ENCODE assay signal across 11 cellular contexts in genomic region chr3:46628980-46629379, GRCh38. TPM values are rescaled to one million over a fixed set of nuclear protein-coding genes. Genes with fewer than 3 reads are reported as not detected.
A peak's percentile ranks its signal among the peaks of the same experiment; 100 is the strongest.
DNase-seq lines count a peak whose midpoint lies in the region; ATAC-seq and TF ChIP-seq lines count a peak whose summit lies in the region.
"Had no signal": no experiment of that assay in that cellular context is flagged by ENCODE, and none has a peak within 500 bp of the region (broad histone marks: within the 10 kb centered on the region; RNA-seq: fewer than 3 reads in every experiment).

No MANE protein-coding gene starts in this region.

- peak in 1 of 7 experiments; percentile 45 for DNase-seq in CD8-positive, alpha-beta T cell
- DNase-seq in RPMI7951 (ENCODE audit: low read depth) (peak; percentile 27), heart right ventricle (no peak), progenitor cell of endocrine pancreas (ENCODE audit: low spot score, unreplicated experiment) (no peak), NCI-H2029 treated with DMSO at 0.1 percent for 48 hours (lab: John Stamatoyannopoulos, UW) (no peak), DMS114 treated with DMSO at 0.1 percent for 48 hours (lab: John Stamatoyannopoulos, UW; ENCODE audit: unreplicated experiment) (no peak)
- DNase-seq: activated CD8-positive, alpha-beta memory T cell treated with anti-CD3 and anti-CD28 coated beads for 24 hours; NCI-H345 had no signal

- no peaks in the 10 kb centered on the region for H3K27me3 ChIP-seq in CD8-positive, alpha-beta T cell (ENCODE audit: insufficient read depth, low read length)
- H3K27me3 ChIP-seq in heart right ventricle = no peaks in the 10 kb centered on the region

- CTCF ChIA-PET in CD8-positive, alpha-beta T cell (lab: Charles Lee) = interaction anchor here (0.7 to 5.1 kb wide), 17 partner anchors 9 to 757 kb away, joined by 3 to 138 read pairs (median 4); partner anchors contain the start of gene FAM240A

- H3K4me1 ChIP-seq in CD8-positive, alpha-beta T cell (ENCODE audit: insufficient read depth, low read length) = peaks cover 12% of the 10 kb centered on the region
- H3K4me1 ChIP-seq in heart right ventricle = peaks cover 0 to 26% (median 7%) of the 10 kb centered on the region in 9 donors

- H3K27me3 Mint-ChIP-seq in CD8-positive, alpha-beta T cell (ENCODE audit: low read depth) = peaks cover 4% of the 10 kb centered on the region
- peaks cover 10% of the 10 kb centered on the region for H3K27me3 Mint-ChIP-seq in progenitor cell of endocrine pancreas

- no peak overlapping the region for H3K27ac ChIP-seq in CD8-positive, alpha-beta T cell (ENCODE audit: low read depth, low read length)
- H3K27ac ChIP-seq in heart right ventricle = peak overlapping the region in 8 of 10 donors; percentile 34 to 79 (median 60)

- H3K36me3 ChIP-seq in CD8-positive, alpha-beta T cell (ENCODE audit: insufficient read depth, low read length) = no peaks in the 10 kb centered on the region
- H3K36me3 ChIP-seq in heart right ventricle = no peaks in the 10 kb centered on the region

- POLR2A ChIA-PET in CD8-positive, alpha-beta T cell (lab: Charles Lee) = interaction anchor here (0.8 kb wide), 1 partner anchor 140 kb away, joined by 4 read pairs; no protein-coding TSS in a partner anchor

- no peaks in the 10 kb centered on the region for H3K9me3 ChIP-seq in CD8-positive, alpha-beta T cell (ENCODE audit: low read length)
- H3K9me3 ChIP-seq in heart right ventricle = no peaks in the 10 kb centered on the region

- TF ChIP-seq CTCF in CD8-positive, alpha-beta T cell (IDR thresholded peaks at IDR 0.05) = no peak
- no peak for TF ChIP-seq CTCF in heart right ventricle (IDR thresholded peaks at IDR 0.05)
- TF ChIP-seq CTCF in progenitor cell of endocrine pancreas (IDR thresholded peaks at IDR 0.05; ENCODE audit: unreplicated experiment) = no peak

- H3K4me1 Mint-ChIP-seq in CD8-positive, alpha-beta T cell (ENCODE audit: low read depth) = peaks cover 19% of the 10 kb centered on the region
- peaks cover 17% of the 10 kb centered on the region for H3K4me1 Mint-ChIP-seq in progenitor cell of endocrine pancreas (ENCODE audit: low read depth)

- H3K36me3 Mint-ChIP-seq in CD8-positive, alpha-beta T cell = no peaks in the 10 kb centered on the region
- H3K36me3 Mint-ChIP-seq in progenitor cell of endocrine pancreas (ENCODE audit: insufficient read depth) = no peaks in the 10 kb centered on the region

- WGBS in heart right ventricle, 2 donors = 71% methylated on average over 9 of the region's 9 CpGs

- no peaks in the 10 kb centered on the region for H3K9me3 Mint-ChIP-seq in CD8-positive, alpha-beta T cell
- H3K9me3 Mint-ChIP-seq in progenitor cell of endocrine pancreas (ENCODE audit: low read depth) = no peaks in the 10 kb centered on the region

- H3K27ac Mint-ChIP-seq in CD8-positive, alpha-beta T cell = peak overlapping the region; percentile 81
- peak overlapping the region; percentile 48 for H3K27ac Mint-ChIP-seq in progenitor cell of endocrine pancreas

- no peak overlapping the region for H3K4me3 ChIP-seq in CD8-positive, alpha-beta T cell (ENCODE audit: low read depth, low read length)
- H3K4me3 ChIP-seq in heart right ventricle = peak overlapping the region in 2 of 10 donors; percentile 30 to 50

- no peak for ATAC-seq in CD8-positive, alpha-beta T cell
- ATAC-seq in heart right ventricle (peak; percentile 21 to 40 (median 26)), GM21723 (IDR thresholded peaks at IDR 0.05; ENCODE audit: unreplicated experiment) (no peak), HG02981 (IDR thresholded peaks at IDR 0.05; ENCODE audit: unreplicated experiment) (no peak)

- intact Hi-C loops in CD8-positive, alpha-beta T cell (cut with DNase I, micrococcal nuclease) = no loop called here
- intact Hi-C loops in heart right ventricle (cut with DNase I) = loop anchor here in 5 of 10 donors (1.0 to 10.0 kb wide), 6 partner anchors 57 to 144 kb away; partner anchors contain the start of gene LRRC2 (in 1 of the 5)

- peak overlapping the region; percentile 39 for H3K4me3 Mint-ChIP-seq in CD8-positive, alpha-beta T cell
- peak overlapping the region; percentile 11 for H3K4me3 Mint-ChIP-seq in progenitor cell of endocrine pancreas (ENCODE audit: low read depth)

RNA-seq across cellular contexts. Expression of gene FAM240A, which starts 16.7 kb away (rescaled TPM):
- total RNA-seq in CD8-positive, alpha-beta T cell = not detected
- not detected in 2 replicates for total RNA-seq in RPMI7951 (2014; rRNA removed; shearing (Covaris generic))
- total RNA-seq in heart right ventricle (under 1 TPM in 1 of 10 donors, not detected in 9; 0.19 TPM), progenitor cell of endocrine pancreas (not detected in 2 replicates)
- not detected for polyA plus RNA-seq in heart right ventricle
- total RNA-seq: frontal cortex had no signal

Comparison
In these comparisons a context has a peak if more than half of its experiments do, and no peak if none do; other contexts are left out.
1. ATAC-seq: peak in heart right ventricle (8 of 8); none in CD8-positive, alpha-beta T cell (single experiment), GM21723 (single experiment) and HG02981 (single experiment).